In the genomic region with DNA sequence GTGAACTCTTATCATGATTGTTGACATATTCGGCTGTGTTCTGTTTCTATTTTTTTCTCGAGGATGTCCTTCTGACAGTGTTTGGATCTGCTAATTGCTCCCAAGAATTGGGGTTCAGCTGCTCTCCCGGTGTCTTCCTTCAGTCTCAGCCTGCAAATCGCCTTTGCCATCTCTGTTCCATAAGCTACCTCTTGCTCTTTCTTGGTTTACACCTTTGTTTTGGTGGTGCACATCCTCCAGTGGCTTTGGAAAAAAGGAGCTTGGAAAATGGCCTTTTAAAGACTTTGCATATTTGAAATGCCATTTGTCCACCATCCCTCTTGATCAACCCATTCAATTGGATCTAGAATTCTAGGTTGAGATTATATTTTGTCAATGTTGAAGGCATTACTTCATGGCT, we compare ENCODE assay signal across 26 cellular contexts.
A peak's percentile ranks its signal among the peaks of the same experiment; 100 is the strongest.
DNase-seq lines count a peak whose midpoint lies in the region; ATAC-seq, FAIRE-seq and TF ChIP-seq lines count a peak whose summit lies in the region.
"Had no signal": no experiment of that assay in that cellular context is flagged by ENCODE, and none has a peak within 500 bp of the region (broad histone marks: within the 10 kb centered on the region; RNA-seq: fewer than 3 reads in every experiment).

No MANE protein-coding gene starts in this region.

- H3K27me3 ChIP-seq in bronchial epithelial cell (ENCODE audit: control insufficient read depth, insufficient read depth, low read length) (no peaks in the 10 kb centered on the region), sigmoid colon (no peaks in the 10 kb centered on the region)
- H3K27me3 ChIP-seq: BE2C, BLaER1 had no signal

- peak; percentile 55 for FAIRE-seq in bronchial epithelial cell (lab: Jason Lieb, UNC)
- FAIRE-seq: A204.1, GM12878, GM12892, GM18507, GM19239 had no signal

- no peak for TF ChIP-seq CTCF in bronchial epithelial cell (IDR thresholded peaks at IDR 0.05; ENCODE audit: insufficient read depth, low read length, severe bottlenecking)
- no peak for TF ChIP-seq CTCF in sigmoid colon (IDR thresholded peaks at IDR 0.05)

- DNase-seq in bronchial epithelial cell (ENCODE audit: low read depth) (no peak), sigmoid colon (peak; percentile 7), head of caudate nucleus (no peak)
- DNase-seq in stimulated activated naive CD4-positive, alpha-beta T cell (lab: John Stamatoyannopoulos, UW) = no peak
- DNase-seq: 8988T; ACHN; BE2C; C1 segment of cervical spinal cord; CD4-positive, alpha-beta memory T cell; CD4-positive, CD25-positive, alpha-beta regulatory T cell; CD8-positive, alpha-beta memory T cell; COR-L47; DMS 273 treated with DMSO at 0.1 percent for 48 hours; DMS153; DMS53; DMS79; DND-41; EL; GDM1 had no signal

- H3K4me3 ChIP-seq in bronchial epithelial cell (ENCODE audit: low read depth, low read length) = no peak overlapping the region
- H3K4me3 ChIP-seq in sigmoid colon = no peak overlapping the region
- H3K4me3 ChIP-seq: BLaER1, GM12878 had no signal

- WGBS in sigmoid colon, 2 donors = 87 to 88% methylated on average over 4 of the region's 4 CpGs

- TF ChIP-seq EP300 in sigmoid colon (IDR thresholded peaks at IDR 0.05) = no peak

- no peak for TF ChIP-seq POLR2A in sigmoid colon (IDR thresholded peaks at IDR 0.05)

- no peaks in the 10 kb centered on the region for H3K36me3 ChIP-seq in bronchial epithelial cell (ENCODE audit: control insufficient read depth, insufficient read depth, low read length)
- H3K36me3 ChIP-seq in sigmoid colon = no peaks in the 10 kb centered on the region
- H3K36me3 ChIP-seq: BE2C, BLaER1 had no signal

- no peaks in the 10 kb centered on the region for H3K4me1 ChIP-seq in sigmoid colon
- H3K4me1 ChIP-seq: BLaER1 had no signal

- H3K27ac ChIP-seq in sigmoid colon = no peak overlapping the region
- H3K27ac ChIP-seq: BLaER1 had no signal

- intact Hi-C loops in sigmoid colon (cut with DNase I) (no loop called here), head of caudate nucleus (cut with DNase I) (no loop called here)

- H3K9me3 ChIP-seq in sigmoid colon = no peaks in the 10 kb centered on the region
- H3K9me3 ChIP-seq: BE2C, BLaER1 had no signal

- no peak for ATAC-seq in GM18907 (IDR thresholded peaks at IDR 0.05; ENCODE audit: unreplicated experiment)
- ATAC-seq: GM12878 had no signal
